Comparison of ENCODE assay signal across 1 cellular context in the genomic region with DNA sequence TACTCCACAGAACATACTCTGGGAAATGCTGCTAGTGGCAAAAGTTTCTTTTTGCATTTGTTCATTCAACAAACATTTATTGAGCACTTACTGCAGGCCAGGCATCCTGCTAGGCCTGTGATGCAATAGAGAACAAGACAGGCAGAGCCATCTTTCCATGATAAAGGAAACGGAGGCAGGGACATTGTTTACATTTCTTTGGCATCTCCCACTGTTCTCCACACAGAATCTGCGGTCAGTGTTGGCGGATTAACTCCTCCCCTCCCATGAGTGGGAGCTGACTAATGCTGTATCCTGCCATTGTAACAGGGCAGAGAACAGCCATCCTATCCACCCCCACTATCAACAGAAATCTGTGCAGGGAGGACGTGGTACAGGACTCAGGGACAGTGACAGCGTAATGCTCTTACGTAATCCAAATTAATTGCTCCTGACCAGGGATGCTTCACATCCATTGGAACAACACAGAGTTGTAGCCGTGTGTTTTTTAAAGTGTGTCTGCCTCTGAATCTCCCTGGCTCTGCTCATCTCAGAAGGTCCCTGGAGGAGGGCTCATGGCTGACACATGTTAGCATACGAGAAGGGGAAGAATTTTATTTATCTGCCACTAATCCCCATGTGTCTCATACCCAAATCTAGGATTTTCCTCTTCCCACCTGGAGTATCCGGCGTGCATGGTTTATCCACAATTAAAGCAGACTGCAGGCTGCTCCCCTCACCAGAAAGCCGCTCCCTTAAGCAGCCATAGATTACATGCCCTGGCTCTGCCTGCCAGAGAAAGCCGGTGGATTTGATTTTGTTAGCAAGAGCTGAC.
TF ChIP-seq lines count a peak whose summit lies in the region.

No MANE protein-coding gene starts in this region.

TF ChIP-seq in GM23338, 12 proteins besides CTCF, POLR2A, EP300 and RAD21 (continued from another document):
- TF ChIP-seq, protein P1, sequence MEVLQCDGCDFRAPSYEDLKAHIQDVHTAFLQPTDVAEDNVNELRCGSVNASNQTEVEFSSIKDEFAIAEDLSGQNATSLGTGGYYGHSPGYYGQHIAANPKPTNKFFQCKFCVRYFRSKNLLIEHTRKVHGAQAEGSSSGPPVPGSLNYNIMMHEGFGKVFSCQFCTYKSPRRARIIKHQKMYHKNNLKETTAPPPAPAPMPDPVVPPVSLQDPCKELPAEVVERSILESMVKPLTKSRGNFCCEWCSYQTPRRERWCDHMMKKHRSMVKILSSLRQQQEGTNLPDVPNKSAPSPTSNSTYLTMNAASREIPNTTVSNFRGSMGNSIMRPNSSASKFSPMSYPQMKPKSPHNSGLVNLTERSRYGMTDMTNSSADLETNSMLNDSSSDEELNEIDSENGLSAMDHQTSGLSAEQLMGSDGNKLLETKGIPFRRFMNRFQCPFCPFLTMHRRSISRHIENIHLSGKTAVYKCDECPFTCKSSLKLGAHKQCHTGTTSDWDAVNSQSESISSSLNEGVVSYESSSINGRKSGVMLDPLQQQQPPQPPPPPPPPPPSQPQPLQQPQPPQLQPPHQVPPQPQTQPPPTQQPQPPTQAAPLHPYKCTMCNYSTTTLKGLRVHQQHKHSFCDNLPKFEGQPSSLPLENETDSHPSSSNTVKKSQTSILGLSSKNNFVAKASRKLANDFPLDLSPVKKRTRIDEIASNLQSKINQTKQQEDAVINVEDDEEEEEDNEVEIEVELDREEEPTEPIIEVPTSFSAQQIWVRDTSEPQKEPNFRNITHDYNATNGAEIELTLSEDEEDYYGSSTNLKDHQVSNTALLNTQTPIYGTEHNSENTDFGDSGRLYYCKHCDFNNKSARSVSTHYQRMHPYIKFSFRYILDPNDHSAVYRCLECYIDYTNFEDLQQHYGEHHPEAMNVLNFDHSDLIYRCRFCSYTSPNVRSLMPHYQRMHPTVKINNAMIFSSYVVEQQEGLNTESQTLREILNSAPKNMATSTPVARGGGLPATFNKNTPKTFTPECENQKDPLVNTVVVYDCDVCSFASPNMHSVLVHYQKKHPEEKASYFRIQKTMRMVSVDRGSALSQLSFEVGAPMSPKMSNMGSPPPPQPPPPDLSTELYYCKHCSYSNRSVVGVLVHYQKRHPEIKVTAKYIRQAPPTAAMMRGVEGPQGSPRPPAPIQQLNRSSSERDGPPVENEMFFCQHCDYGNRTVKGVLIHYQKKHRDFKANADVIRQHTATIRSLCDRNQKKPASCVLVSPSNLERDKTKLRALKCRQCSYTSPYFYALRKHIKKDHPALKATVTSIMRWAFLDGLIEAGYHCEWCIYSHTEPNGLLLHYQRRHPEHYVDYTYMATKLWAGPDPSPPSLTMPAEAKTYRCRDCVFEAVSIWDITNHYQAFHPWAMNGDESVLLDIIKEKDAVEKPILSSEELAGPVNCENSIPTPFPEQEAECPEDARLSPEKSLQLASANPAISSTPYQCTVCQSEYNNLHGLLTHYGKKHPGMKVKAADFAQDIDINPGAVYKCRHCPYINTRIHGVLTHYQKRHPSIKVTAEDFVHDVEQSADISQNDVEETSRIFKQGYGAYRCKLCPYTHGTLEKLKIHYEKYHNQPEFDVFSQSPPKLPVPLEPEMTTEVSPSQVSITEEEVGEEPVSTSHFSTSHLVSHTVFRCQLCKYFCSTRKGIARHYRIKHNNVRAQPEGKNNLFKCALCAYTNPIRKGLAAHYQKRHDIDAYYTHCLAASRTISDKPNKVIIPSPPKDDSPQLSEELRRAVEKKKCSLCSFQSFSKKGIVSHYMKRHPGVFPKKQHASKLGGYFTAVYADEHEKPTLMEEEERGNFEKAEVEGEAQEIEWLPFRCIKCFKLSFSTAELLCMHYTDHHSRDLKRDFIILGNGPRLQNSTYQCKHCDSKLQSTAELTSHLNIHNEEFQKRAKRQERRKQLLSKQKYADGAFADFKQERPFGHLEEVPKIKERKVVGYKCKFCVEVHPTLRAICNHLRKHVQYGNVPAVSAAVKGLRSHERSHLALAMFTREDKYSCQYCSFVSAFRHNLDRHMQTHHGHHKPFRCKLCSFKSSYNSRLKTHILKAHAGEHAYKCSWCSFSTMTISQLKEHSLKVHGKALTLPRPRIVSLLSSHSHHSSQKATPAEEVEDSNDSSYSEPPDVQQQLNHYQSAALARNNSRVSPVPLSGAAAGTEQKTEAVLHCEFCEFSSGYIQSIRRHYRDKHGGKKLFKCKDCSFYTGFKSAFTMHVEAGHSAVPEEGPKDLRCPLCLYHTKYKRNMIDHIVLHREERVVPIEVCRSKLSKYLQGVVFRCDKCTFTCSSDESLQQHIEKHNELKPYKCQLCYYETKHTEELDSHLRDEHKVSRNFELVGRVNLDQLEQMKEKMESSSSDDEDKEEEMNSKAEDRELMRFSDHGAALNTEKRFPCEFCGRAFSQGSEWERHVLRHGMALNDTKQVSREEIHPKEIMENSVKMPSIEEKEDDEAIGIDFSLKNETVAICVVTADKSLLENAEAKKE (CRISPR knock-in tag; IDR thresholded peaks at IDR 0.05) = no peak
